ENCODE assay signal across 21 cellular contexts in the genomic region with DNA sequence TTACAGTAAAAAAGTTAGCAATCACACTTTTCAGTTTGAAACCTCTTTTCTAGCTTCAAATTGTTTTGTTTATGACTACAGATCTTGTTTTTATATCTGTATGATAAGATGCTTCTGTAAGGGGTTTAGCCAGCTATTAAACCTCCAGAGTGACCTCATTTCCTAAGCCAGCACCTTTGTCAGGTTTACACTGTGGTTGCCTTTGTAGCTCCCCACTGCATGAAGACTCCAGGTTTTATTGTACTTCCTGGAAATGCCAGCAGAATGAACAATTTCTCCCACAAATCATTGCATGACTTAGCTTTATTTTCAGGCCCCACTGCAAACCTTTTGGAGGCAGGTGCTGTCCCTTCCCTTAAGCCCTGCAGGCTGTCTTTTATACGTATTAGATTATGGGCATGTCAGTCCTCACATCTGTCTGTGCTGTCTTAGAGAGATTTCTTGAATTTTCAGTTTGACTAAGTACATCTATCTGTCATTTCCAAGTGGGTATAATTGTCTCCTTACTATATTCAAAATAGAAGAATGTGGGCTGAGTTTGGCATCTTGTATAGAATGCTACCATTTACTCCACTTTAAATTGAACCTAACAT. TPM values are rescaled to one million over a fixed set of nuclear protein-coding genes. Genes with fewer than 3 reads are reported as not detected.
DNase-seq lines count a peak whose midpoint lies in the region; ATAC-seq, FAIRE-seq and TF ChIP-seq lines count a peak whose summit lies in the region.
"Had no signal": no experiment of that assay in that cellular context is flagged by ENCODE, and none has a peak within 500 bp of the region (broad histone marks: within the 10 kb centered on the region; RNA-seq: fewer than 3 reads in every experiment).

No MANE protein-coding gene starts in this region.

- H3K79me2 ChIP-seq in mammary epithelial cell (ENCODE audit: insufficient read depth, low read length) (no peaks in the 10 kb centered on the region), PC-3 (ENCODE audit: low read length) (no peaks in the 10 kb centered on the region), keratinocyte (ENCODE audit: control insufficient read depth, insufficient read depth, low read length) (no peaks in the 10 kb centered on the region)

- no peaks in the 10 kb centered on the region for H3K27me3 Mint-ChIP-seq in MCF 10A (ENCODE audit: insufficient read depth, unreplicated experiment)
- H3K27me3 Mint-ChIP-seq: activated CD4-positive, alpha-beta memory T cell treated with anti-CD3 and anti-CD28 coated beads for 36 hours had no signal

- H3K27me3 ChIP-seq in mammary epithelial cell (ENCODE audit: insufficient read depth, low read length) (no peaks in the 10 kb centered on the region), PC-3 (ENCODE audit: low read length) (no peaks in the 10 kb centered on the region), keratinocyte (ENCODE audit: control insufficient read depth, extremely low read depth, insufficient read depth, low read length) (no peaks in the 10 kb centered on the region), adrenal gland (no peaks in the 10 kb centered on the region)

- peak; percentile 67 for FAIRE-seq in keratinocyte (lab: Jason Lieb, UNC)
- no peak for FAIRE-seq in HTR-8/SVneo (lab: Jason Lieb, UNC)

- H2AFZ ChIP-seq in mammary epithelial cell (ENCODE audit: low read depth, low read length) (peak overlapping the region; percentile 73), PC-3 (ENCODE audit: low read length) (peak overlapping the region; percentile 52; the same call in 1 of the 2 replicates), keratinocyte (ENCODE audit: control insufficient read depth, low read length) (peak overlapping the region; percentile 11)

- DNase-seq in mammary epithelial cell, result peak; percentile 41
- DNase-seq in MCF 10A (ENCODE audit: unreplicated experiment), result no peak
- DNase-seq in PC-3, result peak; percentile 84
- no peak for DNase-seq in keratinocyte (ENCODE audit: low read depth, low spot score)
- no peak for DNase-seq in germinal center (ENCODE audit: low spot score)
- DNase-seq in adrenal gland, result no peak
- DNase-seq in HTR-8/SVneo (ENCODE audit: insufficient read length, low spot score), result no peak
- DNase-seq: activated CD4-positive, alpha-beta memory T cell treated with anti-CD3 and anti-CD28 coated beads for 36 hours; activated naive CD4-positive, alpha-beta T cell treated with anti-CD3 and anti-CD28 coated beads, Interleukin-2, amount 50 U/mL, for 16 hours; CD4-positive, alpha-beta memory T cell; KG1; NCI-H1092 treated with DMSO at 0.1 percent for 48 hours; NCI-H446; NK-92 treated with Interleukin-12 subunit alpha and Interleukin-12 subunit beta, amount 100 ng/mL, for 24 hours had no signal

- H3K9me1 ChIP-seq in keratinocyte (ENCODE audit: control insufficient read depth, extremely low read depth, insufficient read depth, low read length), result no peaks in the 10 kb centered on the region

- H3K4me1 ChIP-seq in mammary epithelial cell (ENCODE audit: insufficient read depth, low read length) (peaks cover 7% of the 10 kb centered on the region), PC-3 (ENCODE audit: insufficient read depth, low read length) (peaks cover 37% of the 10 kb centered on the region), keratinocyte (ENCODE audit: control insufficient read depth, extremely low read depth, insufficient read depth, low read length) (peaks cover 6% of the 10 kb centered on the region), adrenal gland (replicated peaks in 1 of 2) (no peaks in the 10 kb centered on the region)

- H3K27ac ChIP-seq in mammary epithelial cell (ENCODE audit: insufficient read depth, low read depth, low read length) (no peak overlapping the region), PC-3 (ENCODE audit: low read length) (peak overlapping the region; percentile 64), keratinocyte (ENCODE audit: control insufficient read depth, insufficient read depth, low read length) (no peak overlapping the region), adrenal gland (no peak overlapping the region)
- H3K27ac ChIP-seq: epithelial cell of prostate, thoracic aorta had no signal

- H3K9me3 Mint-ChIP-seq in MCF 10A (ENCODE audit: unreplicated experiment), result no peaks in the 10 kb centered on the region
- H3K9me3 Mint-ChIP-seq: activated CD4-positive, alpha-beta memory T cell treated with anti-CD3 and anti-CD28 coated beads for 36 hours; CD4-positive, alpha-beta memory T cell; neural crest cell; T-helper 2 cell treated with Interferon-gamma antibody and Interleukin-4, amounts not matched to agents 5 μg/mL and 100 μg/mL, for 36 hours had no signal

- dilution Hi-C loops in mammary epithelial cell (cut with HindIII; ENCODE audit: low sequenced_read_pairs) (no loop called here), keratinocyte (cut with MboI; ENCODE audit: extremely low pct_ligation_motif_present, low sequenced_read_pairs) (no loop called here)

- no peaks in the 10 kb centered on the region for H3K9me3 ChIP-seq in mammary epithelial cell (replicated peaks; ENCODE audit: insufficient read depth, low read length)
- no peaks in the 10 kb centered on the region for H3K9me3 ChIP-seq in PC-3 (ENCODE audit: low read length)
- no peaks in the 10 kb centered on the region for H3K9me3 ChIP-seq in keratinocyte (ENCODE audit: control insufficient read depth, low read depth, low read length)
- no peaks in the 10 kb centered on the region for H3K9me3 ChIP-seq in adrenal gland (replicated peaks in 1 of 3)
- H3K9me3 ChIP-seq: thoracic aorta had no signal

- H3K27ac Mint-ChIP-seq in MCF 10A (ENCODE audit: low read depth, unreplicated experiment), result no peak overlapping the region
- H3K27ac Mint-ChIP-seq: activated CD4-positive, alpha-beta memory T cell treated with anti-CD3 and anti-CD28 coated beads for 36 hours; CD4-positive, alpha-beta memory T cell; T-helper 2 cell treated with Interferon-gamma antibody and Interleukin-4, amounts not matched to agents 5 μg/mL and 100 μg/mL, for 36 hours had no signal

- no peak for TF ChIP-seq POLR2A in adrenal gland (IDR thresholded peaks at IDR 0.05)

- H3F3A ChIP-seq in PC-3 (ENCODE audit: low read length, unreplicated experiment), result no peaks in the 10 kb centered on the region

- CTCF ChIA-PET in mammary epithelial cell (lab: Charles Lee; ENCODE audit: low non-redundant PET), result no interaction called here
- CTCF ChIA-PET in MCF 10A (lab: Yijun Ruan, JAX), result interaction anchor here (0.5 to 4.6 kb wide), 8 partner anchors 10 to 816 kb away, joined by 3 to 42 read pairs (median 4); no protein-coding TSS in a partner anchor
- CTCF ChIA-PET in PC-3 (lab: Charles Lee), result interaction anchor here (0.7 to 1.2 kb wide), 3 partner anchors 37 to 195 kb away, joined by 3 to 8 read pairs (median 3); no protein-coding TSS in a partner anchor

- no peaks in the 10 kb centered on the region for H4K20me1 ChIP-seq in mammary epithelial cell (ENCODE audit: insufficient read depth, low read length)
- H4K20me1 ChIP-seq in PC-3 (ENCODE audit: low read length), result no peaks in the 10 kb centered on the region
- no peaks in the 10 kb centered on the region for H4K20me1 ChIP-seq in keratinocyte (ENCODE audit: control insufficient read depth, extremely low read depth, insufficient read depth, low read length)

- no peaks in the 10 kb centered on the region for H3K36me3 Mint-ChIP-seq in MCF 10A (ENCODE audit: insufficient read depth, unreplicated experiment)
- H3K36me3 Mint-ChIP-seq: activated CD4-positive, alpha-beta memory T cell treated with anti-CD3 and anti-CD28 coated beads for 36 hours; CD4-positive, alpha-beta memory T cell had no signal

- in situ Hi-C loops in mammary epithelial cell (cut with MboI; ENCODE audit: low sequenced_read_pairs in 2 of 2), result no loop called here

- 22% methylated on average over 1 of the region's 1 CpG for WGBS in mammary epithelial cell (ENCODE audit: low coverage, missing lambda C conversion rate)
- 71 to 91% (median 81%) methylated on average over 1 of the region's 1 CpG for WGBS in adrenal gland, 4 donors

- no peak overlapping the region for H3K4me3 ChIP-seq in mammary epithelial cell (replicated peaks in 1 of 3; ENCODE audit: insufficient read depth in 1 of 3, low read depth in 2 of 3, low read length in 3 of 3)
- no peak overlapping the region for H3K4me3 ChIP-seq in PC-3 (ENCODE audit: low read length)
- H3K4me3 ChIP-seq in keratinocyte (ENCODE audit: control insufficient read depth in 2 of 3, extremely low read depth in 1 of 3, insufficient read depth in 2 of 3, low read depth in 1 of 3, low read length in 3 of 3), result no peak overlapping the region
- no peak overlapping the region for H3K4me3 ChIP-seq in adrenal gland
- H3K4me3 ChIP-seq: thoracic aorta had no signal

- peak; percentile 71 for ATAC-seq in PC-3
- ATAC-seq: SK-N-SH treated with all-trans-retinoic acid at 6 μM for 48 hours had no signal

- intact Hi-C loops in mammary epithelial cell (cut with micrococcal nuclease), result loop anchor here (2.0 to 10.0 kb wide), 3 partner anchors 89 to 411 kb away; no protein-coding TSS in a partner anchor
- intact Hi-C loops in MCF 10A (cut with micrococcal nuclease), result loop anchor here (2.0 kb wide), 1 partner anchor 93 kb away; no protein-coding TSS in a partner anchor
- intact Hi-C loops in PC-3 (cut with micrococcal nuclease), result loop anchor here (2.0 kb wide), 2 partner anchors 89 to 757 kb away; no protein-coding TSS in a partner anchor
- intact Hi-C loops in adrenal gland (cut with DNase I), result no loop called here

- no peak for TF ChIP-seq CTCF in mammary epithelial cell (conservative IDR thresholded peaks at IDR 0.05 in 1 of 2, IDR thresholded peaks at IDR 0.05 in 1 of 2; ENCODE audit: extremely low read depth in 1 of 2, insufficient read depth in 1 of 2, low read depth in 1 of 2, low read length in 2 of 2)
- TF ChIP-seq CTCF in MCF 10A (IDR thresholded peaks at IDR 0.05; ENCODE audit: unreplicated experiment), result no peak
- no peak for TF ChIP-seq CTCF in PC-3 (conservative IDR thresholded peaks at IDR 0.05; ENCODE audit: low read depth, low read length)
- no peak for TF ChIP-seq CTCF in keratinocyte (optimal IDR thresholded peaks at IDR 0.05 in 1 of 3, IDR thresholded peaks at IDR 0.05 in 1 of 3, conservative IDR thresholded peaks at IDR 0.05 in 1 of 3; ENCODE audit: extremely low read depth in 1 of 3, insufficient read depth in 2 of 3, low read length in 3 of 3)
- TF ChIP-seq CTCF in adrenal gland (IDR thresholded peaks at IDR 0.05), result no peak

- H3K9me2 ChIP-seq in PC-3 (replicated peaks; ENCODE audit: low read length), result no peaks in the 10 kb centered on the region

- no peak overlapping the region for H3K4me2 ChIP-seq in mammary epithelial cell (ENCODE audit: insufficient read depth, low read depth, low read length)
- H3K4me2 ChIP-seq in PC-3 (ENCODE audit: low read length), result peak overlapping the region; percentile 44
- H3K4me2 ChIP-seq in keratinocyte (ENCODE audit: control insufficient read depth, extremely low read depth, insufficient read depth, low read depth, low read length), result no peak overlapping the region

- BruUV-seq in mammary epithelial cell (replicated peaks; lab: Mats Ljungman, UMichigan) (no TSS peak), MCF 10A (replicated peaks; lab: Mats Ljungman, UMichigan) (no TSS peak), PC-3 (replicated peaks; lab: Mats Ljungman, UMichigan) (TSS peak; percentile 76)

- POLR2A ChIA-PET in MCF 10A (lab: Yijun Ruan, JAX) (no interaction called here), PC-3 (lab: Charles Lee; ENCODE audit: unreplicated experiment) (interaction anchor here (0.5 to 1.3 kb wide), 3 partner anchors 26 to 86 kb away, joined by 3 to 9 read pairs (median 6); a partner anchor contains a TSS)

- peaks cover 5% of the 10 kb centered on the region for H3K4me1 Mint-ChIP-seq in MCF 10A (ENCODE audit: insufficient read depth, unreplicated experiment)
- H3K4me1 Mint-ChIP-seq: neural crest cell had no signal

- H3K4me3 Mint-ChIP-seq in MCF 10A (ENCODE audit: unreplicated experiment), result no peak overlapping the region
- H3K4me3 Mint-ChIP-seq: activated CD4-positive, alpha-beta memory T cell treated with anti-CD3 and anti-CD28 coated beads for 36 hours; CD4-positive, alpha-beta memory T cell; neural crest cell; T-helper 2 cell treated with Interferon-gamma antibody and Interleukin-4, amounts not matched to agents 5 μg/mL and 100 μg/mL, for 36 hours had no signal

- H3K36me3 ChIP-seq in mammary epithelial cell (ENCODE audit: insufficient read depth, low read length) (no peaks in the 10 kb centered on the region), PC-3 (ENCODE audit: low read depth, low read length) (no peaks in the 10 kb centered on the region), keratinocyte (ENCODE audit: control insufficient read depth in 2 of 2, extremely low read depth in 1 of 2, insufficient read depth in 2 of 2, low read length in 2 of 2) (no peaks in the 10 kb centered on the region), adrenal gland (replicated peaks in 1 of 2) (no peaks in the 10 kb centered on the region)
- H3K36me3 ChIP-seq: thoracic aorta had no signal

- no peak overlapping the region for H3K9ac ChIP-seq in mammary epithelial cell (ENCODE audit: insufficient read depth, low read length)
- peak overlapping the region; percentile 23; the same call in 1 of the 2 replicates for H3K9ac ChIP-seq in PC-3 (ENCODE audit: low read length)
- no peak overlapping the region for H3K9ac ChIP-seq in keratinocyte (ENCODE audit: control insufficient read depth, extremely low read depth, insufficient read depth, low read length)

RNA-seq across cellular contexts. Expression of a gene that starts 8.2 kb away (rescaled TPM):
- total RNA-seq in mammary epithelial cell, result not detected
- polyA plus RNA-seq in mammary epithelial cell, result not detected
- polyA minus RNA-seq in mammary epithelial cell, result not detected
- total RNA-seq in MCF 10A (2022), result not detected in 2 replicates
- not detected in 2 replicates for total RNA-seq in PC-3 (2014; rRNA removed)
- polyA plus RNA-seq in keratinocyte, result not detected in 3 replicates
- polyA plus RNA-seq in keratinocyte (2011; ENCODE audit: low read depth), result not detected
- not detected in 2 replicates for polyA plus RNA-seq in keratinocyte (2011; cell fraction: cytosol; rRNA removed)
- polyA plus RNA-seq in keratinocyte (2011; cell fraction: nucleus; rRNA removed), result not detected in 2 replicates
- not detected in 2 replicates for polyA plus RNA-seq in keratinocyte (2012; ENCODE audit: low replicate concordance)
- polyA minus RNA-seq in keratinocyte, result not detected in 3 replicates
- polyA minus RNA-seq in keratinocyte (2011; cell fraction: cytosol; rRNA and poly(A)+ RNA removed), result not detected
- not detected in 2 replicates for polyA minus RNA-seq in keratinocyte (2011; cell fraction: nucleus; rRNA and poly(A)+ RNA removed)
- not detected for total RNA-seq in adrenal gland
- polyA plus RNA-seq in adrenal gland, result not detected
- total RNA-seq: activated CD4-positive, alpha-beta memory T cell treated with anti-CD3 and anti-CD28 coated beads for 36 hours; CD4-positive, alpha-beta memory T cell; mononuclear cell; neural crest cell; RPMI7951 had no signal
- polyA plus RNA-seq: CD4-positive, alpha-beta memory T cell had no signal

Comparison
In these comparisons a context has a peak if more than half of its experiments do, and no peak if none do; other contexts are left out.
1. DNase-seq: peak in mammary epithelial cell (single experiment) and PC-3 (single experiment); none in MCF 10A (single experiment), keratinocyte (single experiment), germinal center (single experiment), adrenal gland (0 of 7) and HTR-8/SVneo (single experiment).
2. H2AFZ ChIP-seq: peak in every context shown above with its lines; median percentile 73 in mammary epithelial cell; 52 in PC-3; 11 in keratinocyte.
3. intact Hi-C loops: an anchor here in mammary epithelial cell (2.0 to 10.0 kb wide), MCF 10A (2.0 kb wide) and PC-3 (2.0 kb wide); none called in adrenal gland.